ENCODE assay signal across 14 cellular contexts in genomic region chr7:98116656-98117461, GRCh38. TPM values are rescaled to one million over a fixed set of nuclear protein-coding genes. Genes with fewer than 3 reads are reported as not detected.
DNase-seq lines count a peak whose midpoint lies in the region; ATAC-seq and TF ChIP-seq lines count a peak whose summit lies in the region.
"Had no signal": no experiment of that assay in that cellular context is flagged by ENCODE, and none has a peak within 500 bp of the region (broad histone marks: within the 10 kb centered on the region; RNA-seq: fewer than 3 reads in every experiment).

No MANE protein-coding gene starts in this region.

- H3K4me1 ChIP-seq in colonic mucosa (no peaks in the 10 kb centered on the region), lung (ENCODE audit: control insufficient read depth in 2 of 2, insufficient read depth in 2 of 2, low read length in 2 of 2) (peaks cover 8 to 10% of the 10 kb centered on the region in 2 donors)

- CTCF ChIA-PET in activated CD8-positive, alpha-beta memory T cell treated with anti-CD3 and anti-CD28 coated beads, Interleukin-2, amount 10 ng/mL, durations not matched to agents 7 days and 5 days (lab: Charles Lee) = interaction anchor here (1.4 kb wide), 1 partner anchor 52 kb away, joined by 4 read pairs; no protein-coding TSS in a partner anchor

- DNase-seq in Caki2 (ENCODE audit: low read depth) (peak; percentile 77), HFFc6 (no peak), colonic mucosa (no peak), lung (ENCODE audit: low spot score) (peak; percentile 75), islet precursor cell (no peak), medulla oblongata (ENCODE audit: extremely low spot score) (no peak), amniotic stem cell (lab: John Stamatoyannopoulos, UW) (no peak)
- DNase-seq in activated CD8-positive, alpha-beta memory T cell treated with anti-CD3 and anti-CD28 coated beads, Interleukin-2, amount 10 ng/mL, durations not matched to agents 7 days and 5 days = no peak
- DNase-seq: activated CD4-positive, alpha-beta T cell treated with anti-CD3 and anti-CD28 coated beads for 48 hours; NCI-H2171; right lobe of liver had no signal

- peaks cover 5% of the 10 kb centered on the region; the same call in 1 of the 2 replicates for H3K36me3 Mint-ChIP-seq in HFFc6 (ENCODE audit: low read depth)
- peaks cover 9% of the 10 kb centered on the region for H3K36me3 Mint-ChIP-seq in activated CD8-positive, alpha-beta memory T cell treated with anti-CD3 and anti-CD28 coated beads, Interleukin-2, amount 10 ng/mL, durations not matched to agents 7 days and 5 days

- H3K4me3 ChIP-seq in colonic mucosa (no peak overlapping the region), lung (no peak overlapping the region)
- H3K4me3 ChIP-seq: BLaER1, right lobe of liver had no signal

- peaks cover 39% of the 10 kb centered on the region for H3K4me1 Mint-ChIP-seq in HFFc6 (ENCODE audit: low read depth)
- H3K4me1 Mint-ChIP-seq in activated CD8-positive, alpha-beta memory T cell treated with anti-CD3 and anti-CD28 coated beads, Interleukin-2, amount 10 ng/mL, durations not matched to agents 7 days and 5 days = peaks cover 3% of the 10 kb centered on the region

- ATAC-seq in lung (ENCODE audit: insufficient read depth, low FRiP score) = peak; percentile 71
- no peak for ATAC-seq in activated CD8-positive, alpha-beta memory T cell treated with anti-CD3 and anti-CD28 coated beads, Interleukin-2, amount 10 ng/mL, durations not matched to agents 7 days and 5 days
- ATAC-seq: activated T-helper 17 cell treated with anti-CD3 and anti-CD28 coated beads, Interleukin-2, amount 50 U/mL, for 72 hours had no signal

- in situ Hi-C loops in Caki2 (cut with HindIII; ENCODE audit: low pct_unique_long_range_greater_than_20kb, low sequenced_read_pairs) = no loop called here

- H3K27ac Mint-ChIP-seq in HFFc6 = peak overlapping the region; percentile 1; the same call in 1 of the 2 replicates
- H3K27ac Mint-ChIP-seq in activated CD8-positive, alpha-beta memory T cell treated with anti-CD3 and anti-CD28 coated beads, Interleukin-2, amount 10 ng/mL, durations not matched to agents 7 days and 5 days = no peak overlapping the region
- H3K27ac Mint-ChIP-seq: activated T-helper 17 cell treated with anti-CD3 and anti-CD28 coated beads, Interleukin-2, amount 50 U/mL, for 72 hours had no signal

- H3K27me3 ChIP-seq in colonic mucosa (no peaks in the 10 kb centered on the region), lung (ENCODE audit: control insufficient read depth, insufficient read depth) (no peaks in the 10 kb centered on the region)
- H3K27me3 ChIP-seq: BLaER1, right lobe of liver had no signal

- 45 to 68% methylated on average over 7 of the region's 7 CpGs for WGBS in lung, 2 donors

- no peak overlapping the region for H3K4me3 Mint-ChIP-seq in HFFc6
- H3K4me3 Mint-ChIP-seq in activated CD8-positive, alpha-beta memory T cell treated with anti-CD3 and anti-CD28 coated beads, Interleukin-2, amount 10 ng/mL, durations not matched to agents 7 days and 5 days = no peak overlapping the region
- H3K4me3 Mint-ChIP-seq: activated T-helper 17 cell treated with anti-CD3 and anti-CD28 coated beads, Interleukin-2, amount 50 U/mL, for 72 hours had no signal

- no peaks in the 10 kb centered on the region for H3K9me3 ChIP-seq in colonic mucosa
- H3K9me3 ChIP-seq in lung (ENCODE audit: control insufficient read depth in 2 of 2, insufficient read depth in 1 of 2, low read length in 1 of 2) = no peaks in the 10 kb centered on the region
- H3K9me3 ChIP-seq: right lobe of liver had no signal

- no peaks in the 10 kb centered on the region for H3K9me3 Mint-ChIP-seq in HFFc6
- no peaks in the 10 kb centered on the region for H3K9me3 Mint-ChIP-seq in activated CD8-positive, alpha-beta memory T cell treated with anti-CD3 and anti-CD28 coated beads, Interleukin-2, amount 10 ng/mL, durations not matched to agents 7 days and 5 days (ENCODE audit: low read depth)
- H3K9me3 Mint-ChIP-seq: activated T-helper 17 cell treated with anti-CD3 and anti-CD28 coated beads, Interleukin-2, amount 50 U/mL, for 72 hours had no signal

- no peak overlapping the region for H3K9ac ChIP-seq in colonic mucosa (ENCODE audit: low read depth in 2 of 2, low read length in 2 of 2)
- H3K9ac ChIP-seq: BLaER1, KMS-11 had no signal

- intact Hi-C loops in colonic mucosa (cut with DNase I) = no loop called here

- no peaks in the 10 kb centered on the region for H3K36me3 ChIP-seq in colonic mucosa
- H3K36me3 ChIP-seq in lung (ENCODE audit: control insufficient read depth in 2 of 2, insufficient read depth in 2 of 2, low read length in 2 of 2) = peaks cover 0 to 1% of the 10 kb centered on the region in 2 donors
- H3K36me3 ChIP-seq: right lobe of liver had no signal

- H3K27me3 Mint-ChIP-seq in HFFc6 (ENCODE audit: insufficient read depth) = no peaks in the 10 kb centered on the region; the same call in 1 of the 2 replicates
- H3K27me3 Mint-ChIP-seq in activated CD8-positive, alpha-beta memory T cell treated with anti-CD3 and anti-CD28 coated beads, Interleukin-2, amount 10 ng/mL, durations not matched to agents 7 days and 5 days = no peaks in the 10 kb centered on the region
- H3K27me3 Mint-ChIP-seq: activated T-helper 17 cell treated with anti-CD3 and anti-CD28 coated beads, Interleukin-2, amount 50 U/mL, for 72 hours had no signal

- TF ChIP-seq CTCF in HFFc6 (IDR thresholded peaks at IDR 0.05) (no peak), colonic mucosa (IDR thresholded peaks at IDR 0.05) (no peak), lung (IDR thresholded peaks at IDR 0.05; ENCODE audit: control extremely low read depth, extremely low read depth) (no peak)

- H3K27ac ChIP-seq in colonic mucosa (peak overlapping the region; percentile 35), lung (ENCODE audit: low read depth in 1 of 2, low read length in 1 of 2) (peak overlapping the region in 1 of 2 donors; percentile 37)
- H3K27ac ChIP-seq: BLaER1, KMS-11, right lobe of liver had no signal

RNA-seq across cellular contexts. Expression of gene LMTK2, which starts 10.2 kb away (rescaled TPM):
- 14.7 and 16.8 TPM in 2 replicates for total RNA-seq in Caki2 (2014; rRNA removed; shearing (Covaris generic); ENCODE audit: low replicate concordance)
- 10 to 100 TPM in 3 of 6 experiments, 1 to 10 TPM in 3; 9.2 to 13.5 (median 10.0) TPM for total RNA-seq in HFFc6 (2021; fragmentation: NEBNext Ultra II Directional; extraction: Animal tissue kit (Norgen Biotek cat#: 25700))
- total RNA-seq in colonic mucosa (10 to 100 TPM; 37.2 to 61.2 TPM), lung (10 to 100 TPM; 23.5 to 25.8 TPM)
- polyA plus RNA-seq in lung = 1 to 10 TPM; 6.6 to 7.8 TPM
- 1 to 10 TPM; 8.5 to 9.6 TPM for total RNA-seq in activated CD8-positive, alpha-beta memory T cell treated with anti-CD3 and anti-CD28 coated beads, Interleukin-2, amount 10 ng/mL, durations not matched to agents 7 days and 5 days

Comparison
In these comparisons a context has a peak if more than half of its experiments do, and no peak if none do; other contexts are left out.
1. DNase-seq: peak in Caki2 (single experiment) and lung (single experiment); none in HFFc6 (single experiment), colonic mucosa (single experiment), activated CD8-positive, alpha-beta memory T cell treated with anti-CD3 and anti-CD28 coated beads, Interleukin-2, amount 10 ng/mL, durations not matched to agents 7 days and 5 days (single experiment), islet precursor cell (single experiment), medulla oblongata (single experiment) and amniotic stem cell (single experiment).